1 cellular context compared by ENCODE assay signal in genomic region chr2:11861044-11861443, GRCh38.
TF ChIP-seq lines count a peak whose summit lies in the region.

No MANE protein-coding gene starts in this region.

TF ChIP-seq in SK-N-SH, 30 proteins besides CTCF, POLR2A, EP300 and RAD21 (continued from another document):
- TF ChIP-seq, protein P1, sequence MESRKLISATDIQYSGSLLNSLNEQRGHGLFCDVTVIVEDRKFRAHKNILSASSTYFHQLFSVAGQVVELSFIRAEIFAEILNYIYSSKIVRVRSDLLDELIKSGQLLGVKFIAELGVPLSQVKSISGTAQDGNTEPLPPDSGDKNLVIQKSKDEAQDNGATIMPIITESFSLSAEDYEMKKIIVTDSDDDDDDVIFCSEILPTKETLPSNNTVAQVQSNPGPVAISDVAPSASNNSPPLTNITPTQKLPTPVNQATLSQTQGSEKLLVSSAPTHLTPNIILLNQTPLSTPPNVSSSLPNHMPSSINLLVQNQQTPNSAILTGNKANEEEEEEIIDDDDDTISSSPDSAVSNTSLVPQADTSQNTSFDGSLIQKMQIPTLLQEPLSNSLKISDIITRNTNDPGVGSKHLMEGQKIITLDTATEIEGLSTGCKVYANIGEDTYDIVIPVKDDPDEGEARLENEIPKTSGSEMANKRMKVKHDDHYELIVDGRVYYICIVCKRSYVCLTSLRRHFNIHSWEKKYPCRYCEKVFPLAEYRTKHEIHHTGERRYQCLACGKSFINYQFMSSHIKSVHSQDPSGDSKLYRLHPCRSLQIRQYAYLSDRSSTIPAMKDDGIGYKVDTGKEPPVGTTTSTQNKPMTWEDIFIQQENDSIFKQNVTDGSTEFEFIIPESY (IDR thresholded peaks at IDR 0.05; ENCODE audit: borderline replicate concordance, low read depth) = no peak
- no peak for TF ChIP-seq EZH2phosphoT487 (IDR thresholded peaks at IDR 0.05; ENCODE audit: borderline replicate concordance, low read depth)
TF ChIP-seq in SK-N-SH: peak in this region for 0.
